In genomic region chr11:111193924-111194490, GRCh38 we compare ENCODE assay signal across 25 cellular contexts. TPM values are rescaled to one million over a fixed set of nuclear protein-coding genes. Genes with fewer than 3 reads are reported as not detected.
DNase-seq lines count a peak whose midpoint lies in the region; ATAC-seq and TF ChIP-seq lines count a peak whose summit lies in the region.
"Had no signal": no experiment of that assay in that cellular context is flagged by ENCODE, and none has a peak within 500 bp of the region (broad histone marks: within the 10 kb centered on the region; RNA-seq: fewer than 3 reads in every experiment).

No MANE protein-coding gene starts in this region.

- H3K4me3 ChIP-seq in IMR-90 (ENCODE audit: insufficient read depth, low read depth, low read length) (no peak overlapping the region), SU-DHL-6 (ENCODE audit: insufficient read depth, low read length, poor library complexity, severe bottlenecking) (no peak overlapping the region), fibroblast of mammary gland (ENCODE audit: control insufficient read depth, low read depth, low read length) (no peak overlapping the region)
- H3K4me3 ChIP-seq: K562 had no signal

- no peak for ATAC-seq in IMR-90 (ENCODE audit: low read depth)
- ATAC-seq in GM18520 (IDR thresholded peaks at IDR 0.05; ENCODE audit: unreplicated experiment), result no peak
- ATAC-seq: K562 had no signal

- H3K4me1 ChIP-seq in IMR-90 (ENCODE audit: control insufficient read depth, insufficient read depth, low read length), result 0 out of 2 replicates have a peak, but pooled peaks cover 7% of the 10 kb centered on the region

- no peak overlapping the region for H3K4me2 ChIP-seq in IMR-90 (ENCODE audit: low read depth, low read length)
- peak overlapping the region; percentile 14 for H3K4me2 ChIP-seq in SU-DHL-6 (ENCODE audit: low read depth, low read length, poor library complexity, severe bottlenecking)

- H4K8ac ChIP-seq in IMR-90 (ENCODE audit: low read depth in 2 of 2, low read length in 2 of 2), result no peak overlapping the region

- H4K5ac ChIP-seq in IMR-90 (ENCODE audit: low read depth, low read length), result no peak overlapping the region

- no peak overlapping the region; the same call in 1 of the 2 replicates for H2BK120ac ChIP-seq in IMR-90 (ENCODE audit: low read depth, low read length)

- intact Hi-C loops in IMR-90 (cut with micrococcal nuclease), result no loop called here

- no peaks in the 10 kb centered on the region for H3K27me3 ChIP-seq in IMR-90 (ENCODE audit: control insufficient read depth, insufficient read depth, low read length)
- no peaks in the 10 kb centered on the region for H3K27me3 ChIP-seq in SU-DHL-6 (ENCODE audit: low read length)

- no peak for TF ChIP-seq RAD21 in IMR-90 (IDR thresholded peaks at IDR 0.05; ENCODE audit: low read length)

- H2AK9ac ChIP-seq in IMR-90 (replicated peaks; ENCODE audit: low read depth, low read length, poor library complexity), result no peak overlapping the region

- no peak overlapping the region for H3K14ac ChIP-seq in IMR-90 (replicated peaks; ENCODE audit: low read depth, low read length)

- H4K91ac ChIP-seq in IMR-90 (ENCODE audit: insufficient read depth, low read depth, low read length), result 0 out of 2 replicates have a peak overlapping the region, but pooled peaks have one; percentile 24

- H2AK5ac ChIP-seq in IMR-90 (ENCODE audit: low read depth, low read length), result no peak overlapping the region

- H3K27ac ChIP-seq in IMR-90 (ENCODE audit: insufficient read depth, low read length), result no peak overlapping the region
- H3K27ac ChIP-seq in SU-DHL-6 (ENCODE audit: low read depth, low read length), result no peak overlapping the region

- peak overlapping the region; percentile 70; the same call in 1 of the 2 replicates for H3K4ac ChIP-seq in IMR-90 (ENCODE audit: low read depth, low read length)

- CTCF ChIA-PET in IMR-90 (lab: Yijun Ruan, JAX), result interaction anchor here (1.0 kb wide), 1 partner anchor 10 kb away, joined by 3 read pairs; no protein-coding TSS in a partner anchor

- TF ChIP-seq POLR2A in IMR-90 (IDR thresholded peaks at IDR 0.05; ENCODE audit: low read depth, low read length), result no peak

- in situ Hi-C loops in IMR-90 (cut with MboI; ENCODE audit: low sequenced_read_pairs), result no loop called here

- TF ChIP-seq CTCF in IMR-90 (conservative IDR thresholded peaks at IDR 0.05; ENCODE audit: low read depth, low read length) (no peak), SU-DHL-6 (IDR thresholded peaks at IDR 0.05; ENCODE audit: insufficient read depth, low read length, poor library complexity, severe bottlenecking) (no peak), fibroblast of mammary gland (conservative IDR thresholded peaks at IDR 0.05; ENCODE audit: control insufficient read depth, insufficient read depth, low read depth, low read length) (no peak)

- H2AFZ ChIP-seq in IMR-90 (replicated peaks; ENCODE audit: low read length, poor library complexity) (no peak overlapping the region), SU-DHL-6 (ENCODE audit: low read depth, low read length, severe bottlenecking) (no peak overlapping the region)

- H3K9me3 ChIP-seq in IMR-90 (ENCODE audit: control insufficient read depth, insufficient read depth, low read length) (peaks cover 2% of the 10 kb centered on the region; the same call in 1 of the 2 replicates), SU-DHL-6 (ENCODE audit: insufficient read depth, low read length) (peaks cover 10% of the 10 kb centered on the region; the same call in 1 of the 2 replicates)

- WGBS in IMR-90 (ENCODE audit: extremely low coverage in 2 of 2, insufficient read length in 1 of 2), 2 experiments, result no CpG with 5 or more reads among the region's 1 CpG

- dilution Hi-C loops in IMR-90 (cut with HindIII; ENCODE audit: low sequenced_read_pairs, unreplicated experiment), result no loop called here

- H2BK20ac ChIP-seq in IMR-90 (ENCODE audit: low read depth, low read length), result no peak overlapping the region

- peaks cover 6% of the 10 kb centered on the region; the same call in 1 of the 2 replicates for H3K9me1 ChIP-seq in IMR-90 (ENCODE audit: insufficient read depth, low read length)

- H3K36me3 ChIP-seq in IMR-90 (ENCODE audit: control insufficient read depth, insufficient read depth, low read length) (no peaks in the 10 kb centered on the region), SU-DHL-6 (ENCODE audit: low read length) (no peaks in the 10 kb centered on the region)

- no peaks in the 10 kb centered on the region for H3K79me1 ChIP-seq in IMR-90 (ENCODE audit: low read depth in 1 of 2, low read length in 2 of 2)

- H3K9ac ChIP-seq in IMR-90 (ENCODE audit: low read depth, low read length), result no peak overlapping the region
- no peak overlapping the region for H3K9ac ChIP-seq in SU-DHL-6 (ENCODE audit: low read length)

- H3F3A ChIP-seq in SU-DHL-6 (ENCODE audit: insufficient read depth), result peaks cover 5% of the 10 kb centered on the region; the same call in 1 of the 2 replicates

- peak; percentile 13 for DNase-seq in NCI-H1092 treated with DMSO at 0.1 percent for 48 hours (lab: John Stamatoyannopoulos, UW)
- no peak for DNase-seq in NCI-H1092 (lab: John Stamatoyannopoulos, UW)
- DNase-seq in IMR-90, result no peak
- DNase-seq in fibroblast of mammary gland (ENCODE audit: low read depth), result peak; percentile 23
- no peak for DNase-seq in A172 (ENCODE audit: low spot score)
- no peak for DNase-seq in effector CD4-positive, alpha-beta T cell
- DNase-seq: 8988T; AML-193; C1 segment of cervical spinal cord; Calu3; CD8-positive, alpha-beta memory T cell; DMS153; GDM1; H9; MV-4-11; NCI-H1417; NCI-H187 treated with DMSO at 0.1 percent for 48 hours; NCI-H345; OCI-M1; Right ventricle myocardium superior had no signal

- H2BK15ac ChIP-seq in IMR-90 (ENCODE audit: low read depth, low read length), result no peak overlapping the region

- H3K18ac ChIP-seq in IMR-90 (ENCODE audit: low read depth, low read length), result peak overlapping the region; percentile 5; the same call in 1 of the 2 replicates

- BruUV-seq in IMR-90 (replicated peaks; lab: Mats Ljungman, UMichigan), result no TSS peak

- no peaks in the 10 kb centered on the region for H4K20me1 ChIP-seq in IMR-90 (ENCODE audit: insufficient read depth, low read length)
- H4K20me1 ChIP-seq in SU-DHL-6 (ENCODE audit: low read depth, low read length), result no peaks in the 10 kb centered on the region

- H3K9me2 ChIP-seq in SU-DHL-6 (replicated peaks; ENCODE audit: insufficient read depth, low read length), result no peaks in the 10 kb centered on the region

- H3K79me2 ChIP-seq in SU-DHL-6 (ENCODE audit: insufficient read depth, low read length), result no peaks in the 10 kb centered on the region

- H2BK5ac ChIP-seq in IMR-90 (ENCODE audit: low read depth, low read length, poor library complexity, severe bottlenecking), result no peak overlapping the region

- no peak overlapping the region for H3K23ac ChIP-seq in IMR-90 (ENCODE audit: low read depth, low read length)

- POLR2A ChIA-PET in IMR-90 (lab: Charles Lee; ENCODE audit: unreplicated experiment), result interaction anchor here (0.9 kb wide), 1 partner anchor 340 kb away, joined by 3 read pairs; no protein-coding TSS in a partner anchor

- no peak overlapping the region for H3K56ac ChIP-seq in IMR-90 (ENCODE audit: extremely low read depth, insufficient read depth, low read length)

TF ChIP-seq in IMR-90, 13 proteins besides CTCF, POLR2A, EP300 and RAD21:
- TF ChIP-seq USF2 (IDR thresholded peaks at IDR 0.05; ENCODE audit: low read depth, low read length) (no peak), FOS (IDR thresholded peaks at IDR 0.05; ENCODE audit: low read depth, low read length) (no peak), CEBPB (IDR thresholded peaks at IDR 0.05; ENCODE audit: low read depth, low read length) (0 out of 2 replicates have a peak, but pooled peaks have one; percentile 45)

RNA-seq across cellular contexts. Expression of gene POU2AF2, which starts 51.5 kb away (rescaled TPM):
- not detected in 2 replicates for total RNA-seq in IMR-90 (2012; rRNA removed)
- polyA plus RNA-seq in IMR-90 (2012; rRNA removed), result not detected in 2 replicates
- polyA plus RNA-seq in IMR-90 (2012; cell fraction: cytosol; rRNA removed), result 0.04 TPM in 1 of 2 replicates, not detected in the other
- not detected in 2 replicates for polyA plus RNA-seq in IMR-90 (2012; cell fraction: nucleus; rRNA removed; ENCODE audit: low replicate concordance)
- not detected in 2 replicates for total RNA-seq in A172 (2014; rRNA removed; shearing (Covaris generic))
- total RNA-seq: CD8-positive, alpha-beta memory T cell; H9; K562; Right ventricle myocardium superior; SK-MEL-5 had no signal
- polyA plus RNA-seq: AG04450; CD8-positive, alpha-beta memory T cell; K562 had no signal

Comparison
In these comparisons a context has a peak if more than half of its experiments do, and no peak if none do; other contexts are left out.
1. DNase-seq: peak in NCI-H1092 treated with DMSO at 0.1 percent for 48 hours (single experiment) and fibroblast of mammary gland (single experiment); none in NCI-H1092 (single experiment), IMR-90 (single experiment), A172 (single experiment) and effector CD4-positive, alpha-beta T cell (single experiment).